In the genomic region with DNA sequence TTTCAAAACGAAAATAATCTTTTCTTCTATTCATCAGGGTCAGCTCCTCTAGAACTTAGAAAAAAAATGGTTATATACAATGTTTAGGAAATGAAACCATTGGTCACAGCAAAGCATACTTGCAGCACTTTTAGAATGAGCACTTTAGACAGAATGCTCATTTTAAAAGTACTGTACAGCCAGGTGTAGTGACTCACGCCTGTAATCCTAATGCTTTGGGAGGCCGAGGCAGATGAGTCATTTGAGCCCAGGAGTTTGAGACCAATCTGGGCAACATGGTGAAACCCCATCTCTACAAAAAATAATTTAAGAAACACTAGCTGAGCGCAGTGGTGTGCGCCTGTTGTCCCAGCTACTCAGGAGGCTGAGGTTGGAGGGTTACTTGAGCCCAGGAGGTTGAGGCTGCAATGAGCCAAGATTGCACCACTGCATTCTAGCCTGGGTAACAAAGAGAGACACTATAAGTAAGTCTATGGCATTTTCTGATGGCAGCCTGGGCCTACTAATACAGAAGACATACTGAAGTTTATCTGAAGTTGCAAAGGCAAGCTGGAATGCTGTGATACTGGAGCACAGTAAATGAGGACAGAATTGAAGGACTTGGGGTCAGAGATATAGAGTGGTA, we compare ENCODE assay signal across 10 cellular contexts. TPM values are rescaled to one million over a fixed set of nuclear protein-coding genes. Genes with fewer than 3 reads are reported as not detected.
DNase-seq lines count a peak whose midpoint lies in the region; ATAC-seq, FAIRE-seq and TF ChIP-seq lines count a peak whose summit lies in the region.
"Had no signal": no experiment of that assay in that cellular context is flagged by ENCODE, and none has a peak within 500 bp of the region (broad histone marks: within the 10 kb centered on the region; RNA-seq: fewer than 3 reads in every experiment).

No MANE protein-coding gene starts in this region.

- peaks cover 0 to 16% (median 0%) of the 10 kb centered on the region in 12 donors for H3K4me1 ChIP-seq in heart left ventricle

- 93 to 96% (median 95%) methylated on average over 5 of the region's 5 CpGs for WGBS in heart left ventricle, 4 donors

- TF ChIP-seq CTCF in bronchial epithelial cell (IDR thresholded peaks at IDR 0.05; ENCODE audit: insufficient read depth, low read length, severe bottlenecking): no peak
- no peak for TF ChIP-seq CTCF in heart left ventricle (IDR thresholded peaks at IDR 0.05)

- TF ChIP-seq POLR2A in heart left ventricle (IDR thresholded peaks at IDR 0.05): no peak

- H3K27me3 ChIP-seq in bronchial epithelial cell (ENCODE audit: control insufficient read depth, insufficient read depth, low read length) (no peaks in the 10 kb centered on the region), heart left ventricle (no peaks in the 10 kb centered on the region)

- intact Hi-C loops in heart left ventricle (cut with DNase I): no loop called here

- H3K9me3 ChIP-seq in heart left ventricle: no peaks in the 10 kb centered on the region

- H3K36me3 ChIP-seq in bronchial epithelial cell (ENCODE audit: control insufficient read depth, insufficient read depth, low read length): no peaks in the 10 kb centered on the region
- H3K36me3 ChIP-seq in heart left ventricle: no peaks in the 10 kb centered on the region

- DNase-seq in bronchial epithelial cell (ENCODE audit: low read depth) (peak; percentile 87), GM03348 (ENCODE audit: low spot score) (no peak), hypothalamus (lab: John Stamatoyannopoulos, UW) (no peak), HPDE6-E6E7 (ENCODE audit: extremely low spot score) (no peak), heart left ventricle (no peak)
- DNase-seq: NCI-H510A treated with DMSO at 0.1 percent for 48 hours, occipital lobe had no signal

- H3K4me3 ChIP-seq in bronchial epithelial cell (ENCODE audit: low read depth, low read length) (no peak overlapping the region), heart left ventricle (no peak overlapping the region)

- no peak overlapping the region for H3K27ac ChIP-seq in heart left ventricle

- no peak for FAIRE-seq in bronchial epithelial cell (lab: Jason Lieb, UNC)

- peak; percentile 84 for ATAC-seq in GM18499 (IDR thresholded peaks at IDR 0.05; ENCODE audit: insufficient read depth, unreplicated experiment)
- peak; percentile 83 for ATAC-seq in GM21367 (IDR thresholded peaks at IDR 0.05; ENCODE audit: unreplicated experiment)
- ATAC-seq in HG03135 (IDR thresholded peaks at IDR 0.05; ENCODE audit: unreplicated experiment): peak; percentile 54
- no peak for ATAC-seq in heart left ventricle

RNA-seq across cellular contexts. Expression of gene ZNF326, which starts 48.9 kb away (rescaled TPM):
- 5.1 and 5.5 TPM in 2 replicates for total RNA-seq in bronchial epithelial cell
- 10 to 100 TPM in 6 of 9 donors, 1 to 10 TPM in 3; 4.9 to 14.7 (median 10.1) TPM for total RNA-seq in heart left ventricle
- polyA plus RNA-seq in heart left ventricle: 10 to 100 TPM; 11.4 to 12.0 TPM

Comparison
In these comparisons a context has a peak if more than half of its experiments do, and no peak if none do; other contexts are left out.
1. ATAC-seq: peak in GM18499 (single experiment), GM21367 (single experiment) and HG03135 (single experiment); none in heart left ventricle (0 of 4).